ENCODE assay signal across 1 cellular context in the genomic region with DNA sequence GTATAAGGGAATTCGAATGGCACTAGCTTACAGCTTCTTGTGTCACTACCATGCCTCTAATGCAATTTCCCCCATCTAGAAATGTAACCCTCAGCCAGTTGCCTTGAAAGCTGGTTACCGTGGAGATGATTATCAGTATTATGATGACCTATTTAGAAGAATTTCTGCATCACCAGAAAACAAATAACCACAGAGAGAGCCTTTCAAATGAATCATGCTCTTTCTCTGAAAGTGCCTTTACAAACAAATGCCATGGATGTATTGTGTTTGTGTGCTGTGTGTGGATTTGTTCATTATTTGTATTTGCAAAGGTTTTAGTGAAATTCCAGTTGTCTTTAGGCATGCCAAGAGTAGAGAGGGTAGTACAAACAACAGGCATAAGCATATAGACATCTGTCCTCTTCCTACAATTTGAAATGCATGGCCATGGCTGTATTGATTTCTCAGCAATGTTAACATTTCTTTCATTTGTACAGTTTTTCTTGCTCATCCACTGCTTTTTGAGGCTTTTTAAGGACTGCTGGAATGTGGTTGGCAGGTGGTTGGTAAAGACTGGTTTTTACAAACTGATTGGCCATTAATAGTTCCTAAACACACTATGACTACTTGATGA.
TF ChIP-seq lines count a peak whose summit lies in the region.

No MANE protein-coding gene starts in this region.

TF ChIP-seq in GM23338, 12 proteins besides CTCF, POLR2A, EP300 and RAD21 (continued from another document):
- TF ChIP-seq, protein P1, sequence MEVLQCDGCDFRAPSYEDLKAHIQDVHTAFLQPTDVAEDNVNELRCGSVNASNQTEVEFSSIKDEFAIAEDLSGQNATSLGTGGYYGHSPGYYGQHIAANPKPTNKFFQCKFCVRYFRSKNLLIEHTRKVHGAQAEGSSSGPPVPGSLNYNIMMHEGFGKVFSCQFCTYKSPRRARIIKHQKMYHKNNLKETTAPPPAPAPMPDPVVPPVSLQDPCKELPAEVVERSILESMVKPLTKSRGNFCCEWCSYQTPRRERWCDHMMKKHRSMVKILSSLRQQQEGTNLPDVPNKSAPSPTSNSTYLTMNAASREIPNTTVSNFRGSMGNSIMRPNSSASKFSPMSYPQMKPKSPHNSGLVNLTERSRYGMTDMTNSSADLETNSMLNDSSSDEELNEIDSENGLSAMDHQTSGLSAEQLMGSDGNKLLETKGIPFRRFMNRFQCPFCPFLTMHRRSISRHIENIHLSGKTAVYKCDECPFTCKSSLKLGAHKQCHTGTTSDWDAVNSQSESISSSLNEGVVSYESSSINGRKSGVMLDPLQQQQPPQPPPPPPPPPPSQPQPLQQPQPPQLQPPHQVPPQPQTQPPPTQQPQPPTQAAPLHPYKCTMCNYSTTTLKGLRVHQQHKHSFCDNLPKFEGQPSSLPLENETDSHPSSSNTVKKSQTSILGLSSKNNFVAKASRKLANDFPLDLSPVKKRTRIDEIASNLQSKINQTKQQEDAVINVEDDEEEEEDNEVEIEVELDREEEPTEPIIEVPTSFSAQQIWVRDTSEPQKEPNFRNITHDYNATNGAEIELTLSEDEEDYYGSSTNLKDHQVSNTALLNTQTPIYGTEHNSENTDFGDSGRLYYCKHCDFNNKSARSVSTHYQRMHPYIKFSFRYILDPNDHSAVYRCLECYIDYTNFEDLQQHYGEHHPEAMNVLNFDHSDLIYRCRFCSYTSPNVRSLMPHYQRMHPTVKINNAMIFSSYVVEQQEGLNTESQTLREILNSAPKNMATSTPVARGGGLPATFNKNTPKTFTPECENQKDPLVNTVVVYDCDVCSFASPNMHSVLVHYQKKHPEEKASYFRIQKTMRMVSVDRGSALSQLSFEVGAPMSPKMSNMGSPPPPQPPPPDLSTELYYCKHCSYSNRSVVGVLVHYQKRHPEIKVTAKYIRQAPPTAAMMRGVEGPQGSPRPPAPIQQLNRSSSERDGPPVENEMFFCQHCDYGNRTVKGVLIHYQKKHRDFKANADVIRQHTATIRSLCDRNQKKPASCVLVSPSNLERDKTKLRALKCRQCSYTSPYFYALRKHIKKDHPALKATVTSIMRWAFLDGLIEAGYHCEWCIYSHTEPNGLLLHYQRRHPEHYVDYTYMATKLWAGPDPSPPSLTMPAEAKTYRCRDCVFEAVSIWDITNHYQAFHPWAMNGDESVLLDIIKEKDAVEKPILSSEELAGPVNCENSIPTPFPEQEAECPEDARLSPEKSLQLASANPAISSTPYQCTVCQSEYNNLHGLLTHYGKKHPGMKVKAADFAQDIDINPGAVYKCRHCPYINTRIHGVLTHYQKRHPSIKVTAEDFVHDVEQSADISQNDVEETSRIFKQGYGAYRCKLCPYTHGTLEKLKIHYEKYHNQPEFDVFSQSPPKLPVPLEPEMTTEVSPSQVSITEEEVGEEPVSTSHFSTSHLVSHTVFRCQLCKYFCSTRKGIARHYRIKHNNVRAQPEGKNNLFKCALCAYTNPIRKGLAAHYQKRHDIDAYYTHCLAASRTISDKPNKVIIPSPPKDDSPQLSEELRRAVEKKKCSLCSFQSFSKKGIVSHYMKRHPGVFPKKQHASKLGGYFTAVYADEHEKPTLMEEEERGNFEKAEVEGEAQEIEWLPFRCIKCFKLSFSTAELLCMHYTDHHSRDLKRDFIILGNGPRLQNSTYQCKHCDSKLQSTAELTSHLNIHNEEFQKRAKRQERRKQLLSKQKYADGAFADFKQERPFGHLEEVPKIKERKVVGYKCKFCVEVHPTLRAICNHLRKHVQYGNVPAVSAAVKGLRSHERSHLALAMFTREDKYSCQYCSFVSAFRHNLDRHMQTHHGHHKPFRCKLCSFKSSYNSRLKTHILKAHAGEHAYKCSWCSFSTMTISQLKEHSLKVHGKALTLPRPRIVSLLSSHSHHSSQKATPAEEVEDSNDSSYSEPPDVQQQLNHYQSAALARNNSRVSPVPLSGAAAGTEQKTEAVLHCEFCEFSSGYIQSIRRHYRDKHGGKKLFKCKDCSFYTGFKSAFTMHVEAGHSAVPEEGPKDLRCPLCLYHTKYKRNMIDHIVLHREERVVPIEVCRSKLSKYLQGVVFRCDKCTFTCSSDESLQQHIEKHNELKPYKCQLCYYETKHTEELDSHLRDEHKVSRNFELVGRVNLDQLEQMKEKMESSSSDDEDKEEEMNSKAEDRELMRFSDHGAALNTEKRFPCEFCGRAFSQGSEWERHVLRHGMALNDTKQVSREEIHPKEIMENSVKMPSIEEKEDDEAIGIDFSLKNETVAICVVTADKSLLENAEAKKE (CRISPR knock-in tag; IDR thresholded peaks at IDR 0.05) = no peak
- no peak for TF ChIP-seq EZH2 (IDR thresholded peaks at IDR 0.05; ENCODE audit: low read depth, unreplicated experiment)
- TF ChIP-seq NANOG (IDR thresholded peaks at IDR 0.05; ENCODE audit: borderline replicate concordance) = no peak
- no peak for TF ChIP-seq ZNF331 (CRISPR knock-in tag; IDR thresholded peaks at IDR 0.05; ENCODE audit: low read depth)
